ENCODE assay signal across 28 cellular contexts in the genomic region with DNA sequence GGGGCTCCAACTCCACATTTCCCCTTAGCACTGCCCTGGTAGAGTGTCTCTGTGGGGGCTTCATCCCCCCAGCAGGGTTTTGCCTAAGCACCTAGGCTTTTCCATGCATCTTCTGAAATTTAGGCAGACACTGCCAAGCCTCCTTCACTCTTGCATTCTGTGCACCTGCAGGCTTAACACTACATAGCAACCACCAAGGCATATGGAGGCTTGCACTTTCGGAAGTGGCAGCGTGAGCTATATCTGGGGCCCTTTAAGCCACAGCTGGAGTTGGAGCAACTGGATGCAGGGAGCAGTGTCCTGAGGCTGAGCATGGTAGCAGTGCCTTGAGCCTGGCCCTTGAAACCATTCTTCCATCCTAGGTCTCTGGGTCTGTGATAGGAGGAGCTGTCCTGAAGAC.
"Had no signal": no experiment of that assay in that cellular context is flagged by ENCODE, and none has a peak within 500 bp of the region (broad histone marks: within the 10 kb centered on the region; RNA-seq: fewer than 3 reads in every experiment).

No MANE protein-coding gene starts in this region.

- H3K4me1 Mint-ChIP-seq: stimulated activated effector memory CD8-positive, alpha-beta T cell treated with anti-CD3 and anti-CD28 coated beads, Interleukin-12 subunit alpha, Interleukin-12 subunit beta, amount 100 ng/mL, for 72 hours; stimulated activated memory B cell treated with anti-CD40 and anti-IgM and Interleukin-4, amounts not matched to agents 10 μg/mL and 1 μg/mL and 100 μg/mL, for 72 hours; stimulated activated naive B cell treated with anti-CD40 and anti-IgM and Interleukin-4, amounts not matched to agents 10 μg/mL and 1 μg/mL and 100 μg/mL, for 72 hours; stimulated activated naive CD8-positive, alpha-beta T cell treated with anti-CD3 and anti-CD28 coated beads, Interleukin-15, amount 100 ng/mL, for 72 hours had no signal

- H3K27ac ChIP-seq: stomach, suprapubic skin, testis, thoracic aorta, thyroid gland, tibial artery, tibial nerve, transverse colon, upper lobe of left lung, upper lobe of right lung, uterus, vagina had no signal

- H3K36me3 ChIP-seq: stomach, suprapubic skin, thoracic aorta, thyroid gland, tibial artery, tibial nerve, transverse colon, upper lobe of left lung, upper lobe of right lung, uterus, vagina had no signal

- H3K27me3 Mint-ChIP-seq: stimulated activated memory B cell treated with anti-CD40 and anti-IgM and Interleukin-4, amounts not matched to agents 10 μg/mL and 1 μg/mL and 100 μg/mL, for 72 hours; stimulated activated naive B cell treated with anti-CD40 and anti-IgM and Interleukin-4, amounts not matched to agents 10 μg/mL and 1 μg/mL and 100 μg/mL, for 72 hours; stimulated activated naive CD8-positive, alpha-beta T cell treated with anti-CD3 and anti-CD28 coated beads, Interleukin-15, amount 100 ng/mL, for 72 hours; stimulated activated naive CD8-positive, alpha-beta T cell treated with anti-CD3 and anti-CD28 coated beads, Interleukin-15, Interleukin-2, amounts not matched to agents 100 ng/mL and 50 ng/mL, for 24 hours; type B pancreatic cell had no signal

- H3K9me3 Mint-ChIP-seq: stimulated activated effector memory CD8-positive, alpha-beta T cell treated with anti-CD3 and anti-CD28 coated beads, Interleukin-12 subunit alpha, Interleukin-12 subunit beta, amount 100 ng/mL, for 72 hours; type B pancreatic cell had no signal

- H3K27me3 ChIP-seq: stomach, suprapubic skin, testis, thyroid gland, tibial artery, tibial nerve, transverse colon, upper lobe of left lung, upper lobe of right lung, uterus, vagina had no signal

- H3K4me3 ChIP-seq: stomach, suprapubic skin, testis, thoracic aorta, thyroid gland, tibial artery, tibial nerve, transverse colon, upper lobe of left lung, upper lobe of right lung, uterus, vagina had no signal

- H3K27ac Mint-ChIP-seq: stimulated activated effector memory CD8-positive, alpha-beta T cell treated with anti-CD3 and anti-CD28 coated beads, Interleukin-12 subunit alpha, Interleukin-12 subunit beta, amount 100 ng/mL, for 72 hours; stimulated activated memory B cell treated with anti-CD40 and anti-IgM and Interleukin-4, amounts not matched to agents 10 μg/mL and 1 μg/mL and 100 μg/mL, for 72 hours; stimulated activated naive B cell treated with anti-CD40 and anti-IgM and Interleukin-4, amounts not matched to agents 10 μg/mL and 1 μg/mL and 100 μg/mL, for 72 hours; stimulated activated naive CD8-positive, alpha-beta T cell treated with anti-CD3 and anti-CD28 coated beads, Interleukin-15, amount 100 ng/mL, for 72 hours; stimulated activated naive CD8-positive, alpha-beta T cell treated with anti-CD3 and anti-CD28 coated beads, Interleukin-15, Interleukin-2, amounts not matched to agents 100 ng/mL and 50 ng/mL, for 24 hours; type B pancreatic cell had no signal

- H3K4me1 ChIP-seq: stomach, suprapubic skin, testis, thyroid gland, tibial artery, tibial nerve, transverse colon, upper lobe of left lung, upper lobe of right lung, uterus, vagina had no signal

- H3K9me3 ChIP-seq: suprapubic skin, testis, thoracic aorta, thyroid gland, tibial artery, transverse colon, upper lobe of left lung, uterus, vagina had no signal

- DNase-seq: stimulated activated CD4-positive, alpha-beta T cell treated with anti-CD3 and anti-CD28 coated beads, Interleukin-2, amount 100 ng/mL, for 48 hours; stimulated activated CD4-positive, alpha-beta T cell treated with anti-CD3 and anti-CD28 coated beads, Interleukin-4, amount 100 ng/mL, for 1 hour; stimulated activated CD4-positive, alpha-beta T cell treated with anti-CD3 and anti-CD28 coated beads, Interleukin-4, amount 100 ng/mL, for 24 hours; stimulated activated CD4-positive, alpha-beta T cell treated with anti-CD3 and anti-CD28 coated beads, Interleukin-4, amount 100 ng/mL, for 4 hours; stimulated activated CD8-positive, alpha-beta memory T cell treated with anti-CD3 and anti-CD28 coated beads, Interleukin-4, amount 100 ng/mL, for 48 hours; stimulated activated naive B cell treated with anti-CD40 and anti-IgM and Interleukin-4, amounts not matched to agents 10 μg/mL and 1 μg/mL and 100 μg/mL, for 72 hours; stimulated activated naive CD4-positive, alpha-beta T cell; stimulated activated naive CD4-positive, alpha-beta T cell treated with Interleukin-2 at 50 U/mL for 16 hours; stimulated activated naive CD8-positive, alpha-beta T cell treated with anti-CD3 and anti-CD28 coated beads, Interleukin-15, amount 100 ng/mL, for 72 hours; stimulated activated naive CD8-positive, alpha-beta T cell treated with anti-CD3 and anti-CD28 coated beads, Interleukin-15, Interleukin-2, amounts not matched to agents 100 U/mL and 50 U/mL, for 24 hours; stomach; substantia nigra; testis; thyroid gland; tibial artery; transverse colon; trophoblast cell; upper lobe of left lung; upper lobe of right lung; uterus had no signal

- H3K36me3 Mint-ChIP-seq: stimulated activated effector memory CD8-positive, alpha-beta T cell treated with anti-CD3 and anti-CD28 coated beads, Interleukin-12 subunit alpha, Interleukin-12 subunit beta, amount 100 ng/mL, for 72 hours; stimulated activated memory B cell treated with anti-CD40 and anti-IgM and Interleukin-4, amounts not matched to agents 10 μg/mL and 1 μg/mL and 100 μg/mL, for 72 hours; stimulated activated naive B cell treated with anti-CD40 and anti-IgM and Interleukin-4, amounts not matched to agents 10 μg/mL and 1 μg/mL and 100 μg/mL, for 72 hours; type B pancreatic cell had no signal

- ATAC-seq: stimulated activated effector memory CD8-positive, alpha-beta T cell treated with anti-CD3 and anti-CD28 coated beads, Interleukin-12 subunit alpha, Interleukin-12 subunit beta, amount 100 ng/mL, for 72 hours; stimulated activated memory B cell treated with anti-CD40 and anti-IgM and Interleukin-4, amounts not matched to agents 10 μg/mL and 1 μg/mL and 100 μg/mL, for 72 hours; stimulated activated naive B cell treated with anti-CD40 and anti-IgM and Interleukin-4, amounts not matched to agents 10 μg/mL and 1 μg/mL and 100 μg/mL, for 72 hours; stimulated activated naive CD8-positive, alpha-beta T cell treated with anti-CD3 and anti-CD28 coated beads, Interleukin-15, amount 100 ng/mL, for 72 hours; stimulated activated naive CD8-positive, alpha-beta T cell treated with anti-CD3 and anti-CD28 coated beads, Interleukin-15, Interleukin-2, amounts not matched to agents 100 U/mL and 50 U/mL, for 24 hours; upper lobe of right lung had no signal

- H3K4me3 Mint-ChIP-seq: stimulated activated effector memory CD8-positive, alpha-beta T cell treated with anti-CD3 and anti-CD28 coated beads, Interleukin-12 subunit alpha, Interleukin-12 subunit beta, amount 100 ng/mL, for 72 hours; stimulated activated memory B cell treated with anti-CD40 and anti-IgM and Interleukin-4, amounts not matched to agents 10 μg/mL and 1 μg/mL and 100 μg/mL, for 72 hours; stimulated activated naive B cell treated with anti-CD40 and anti-IgM and Interleukin-4, amounts not matched to agents 10 μg/mL and 1 μg/mL and 100 μg/mL, for 72 hours; stimulated activated naive CD8-positive, alpha-beta T cell treated with anti-CD3 and anti-CD28 coated beads, Interleukin-15, amount 100 ng/mL, for 72 hours; stimulated activated naive CD8-positive, alpha-beta T cell treated with anti-CD3 and anti-CD28 coated beads, Interleukin-15, Interleukin-2, amounts not matched to agents 100 ng/mL and 50 ng/mL, for 24 hours; type B pancreatic cell had no signal
